8 cellular contexts compared by ENCODE assay signal in the genomic region with DNA sequence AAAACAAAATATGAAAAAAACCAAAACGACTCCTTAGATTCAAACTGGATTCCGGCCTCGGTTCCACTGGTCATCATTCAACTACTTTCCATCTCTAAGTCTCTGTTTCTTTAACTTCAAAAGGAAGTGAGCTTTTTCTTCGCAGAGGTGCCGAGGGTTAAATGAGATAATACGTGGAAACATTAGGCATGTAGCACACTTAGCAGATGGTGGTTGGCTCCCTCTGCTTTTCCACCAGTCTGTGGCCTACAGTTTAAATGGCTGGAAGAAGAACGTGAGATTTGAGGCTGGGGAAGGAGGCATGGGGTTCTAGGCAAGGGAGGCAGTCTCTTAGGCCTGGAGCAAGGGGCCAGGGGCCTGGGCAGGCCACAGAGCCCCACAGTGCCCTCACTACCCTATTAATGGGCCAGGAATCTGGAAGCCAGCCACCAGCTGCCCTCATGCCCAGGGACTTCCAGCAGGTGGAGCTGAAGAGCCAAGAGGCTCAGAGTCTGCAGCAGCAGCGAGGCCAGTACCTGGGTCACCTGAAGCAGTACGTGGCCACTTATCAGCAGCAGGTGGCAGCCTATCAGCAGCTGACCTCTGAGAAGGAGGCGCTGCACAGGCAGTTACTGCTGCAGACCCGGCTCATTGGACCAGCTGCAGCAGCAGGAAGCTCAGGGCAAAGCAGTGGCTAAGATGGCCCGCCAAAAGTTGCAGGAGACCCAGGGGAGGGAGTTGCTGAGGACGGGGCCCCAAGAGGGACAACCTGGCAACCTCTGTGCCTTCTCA. TPM values are rescaled to one million over a fixed set of nuclear protein-coding genes. Genes with fewer than 3 reads are reported as not detected.
A peak's percentile ranks its signal among the peaks of the same experiment; 100 is the strongest.
DNase-seq lines count a peak whose midpoint lies in the region; FAIRE-seq and TF ChIP-seq lines count a peak whose summit lies in the region.
"Not testable (repeated sequence)": the region's sequence is repeated elsewhere in the genome, so short reads cannot be mapped to it uniquely, and the experiment has no call there.

No MANE protein-coding gene starts in this region.

- BruUV-seq in A673 (replicated peaks; lab: Mats Ljungman, UMichigan); endothelial cell of umbilical vein (replicated peaks; lab: Mats Ljungman, UMichigan): not testable (repeated sequence)

- not testable (repeated sequence) for H3K36me3 ChIP-seq in A673 (ENCODE audit: insufficient read depth, low read length, poor library complexity, severe bottlenecking); SK-N-SH (replicated peaks in 1 of 2; ENCODE audit: control insufficient read depth in 1 of 2, insufficient read depth in 2 of 2, low read length in 1 of 2); endothelial cell of umbilical vein (ENCODE audit: control insufficient read depth in 2 of 2, extremely low read depth in 1 of 2, insufficient read depth in 2 of 2, low read length in 2 of 2)

- TF ChIP-seq POLR2A in endothelial cell of umbilical vein (IDR thresholded peaks at IDR 0.05; ENCODE audit: low read depth, low read length); lower leg skin (IDR thresholded peaks at IDR 0.05): not testable (repeated sequence)

- intact Hi-C loops in A673 (cut with micrococcal nuclease; ENCODE audit: unreplicated experiment); lower leg skin (cut with DNase I; ENCODE audit: low total_unique reads): not testable (repeated sequence)
- intact Hi-C loops in endothelial cell of umbilical vein (cut with micrococcal nuclease): loop anchor here (1.0 kb wide), 1 partner anchor 189 kb away; no protein-coding TSS in a partner anchor

- H2AFZ ChIP-seq in SK-N-SH (ENCODE audit: low read depth); endothelial cell of umbilical vein (ENCODE audit: low read depth, low read length): not testable (repeated sequence)

- dilution Hi-C loops in endothelial cell of umbilical vein (cut with MboI; ENCODE audit: extremely low pct_ligation_motif_present, low sequenced_read_pairs): not testable (repeated sequence)

- H3K4me2 ChIP-seq in SK-N-SH; endothelial cell of umbilical vein (ENCODE audit: insufficient read depth, low read length): not testable (repeated sequence)

- peak; percentile 58 for DNase-seq in A673 (ENCODE audit: low spot score)
- DNase-seq in GM13976 (ENCODE audit: low spot score): peak; percentile 62
- DNase-seq in NCI-H187 (lab: John Stamatoyannopoulos, UW): peak; percentile 65 to 77
- DNase-seq in SK-N-SH: peak; percentile 51
- DNase-seq in activated T-cell treated with anti-CD3 and anti-CD28 coated beads, Interleukin-2, amount 50 U/mL, for 48 hours: peak; percentile 88
- peak; percentile 57 for DNase-seq in endothelial cell of umbilical vein (ENCODE audit: low read depth, low spot score)
- peak; percentile 61 to 92 for DNase-seq in lower leg skin (ENCODE audit: low spot score in 2 of 2)
- DNase-seq in stimulated activated CD4-positive, alpha-beta T cell treated with anti-CD3 and anti-CD28 coated beads, Interleukin-1b, Interleukin-23, amount 100 ng/mL, for 4 hours (ENCODE audit: low read depth in 2 of 2): peak; percentile 63 to 64

- not testable (repeated sequence) for H3K9me1 ChIP-seq in endothelial cell of umbilical vein (replicated peaks; ENCODE audit: control insufficient read depth, extremely low read depth, insufficient read depth, low read length)

- not testable (repeated sequence) for TF ChIP-seq EP300 in SK-N-SH (IDR thresholded peaks at IDR 0.05; ENCODE audit: borderline replicate concordance in 1 of 2, low read depth in 1 of 2, low read length in 1 of 2)

- CTCF ChIA-PET in A673 (lab: Charles Lee): interaction anchor here (0.6 to 1.2 kb wide), 6 partner anchors 9 to 740 kb away, joined by 3 to 8 read pairs (median 3); no protein-coding TSS in a partner anchor
- CTCF ChIA-PET in SK-N-SH (lab: Yijun Ruan, JAX): interaction anchor here (0.7 to 3.4 kb wide), 15 partner anchors 8 to 595 kb away, joined by 3 to 15 read pairs (median 5); a partner anchor contains a TSS
- CTCF ChIA-PET in endothelial cell of umbilical vein (lab: Charles Lee): interaction anchor here (0.6 to 3.4 kb wide), 24 partner anchors 8 to 593 kb away, joined by 3 to 30 read pairs (median 4); a partner anchor contains a TSS

- not testable (repeated sequence) for H3K27me3 ChIP-seq in A673 (replicated peaks; ENCODE audit: insufficient read depth, low read depth, low read length, poor library complexity); SK-N-SH (ENCODE audit: insufficient read depth); endothelial cell of umbilical vein (ENCODE audit: control insufficient read depth in 2 of 2, insufficient read depth in 2 of 2, low read length in 2 of 2)

- H3K79me2 ChIP-seq in SK-N-SH (ENCODE audit: insufficient read depth); endothelial cell of umbilical vein (ENCODE audit: control insufficient read depth, insufficient read depth, low read length): not testable (repeated sequence)

- not testable (repeated sequence) for H3K4me1 ChIP-seq in A673 (ENCODE audit: insufficient read depth, low read length, poor library complexity, severe bottlenecking); SK-N-SH (ENCODE audit: control insufficient read depth in 1 of 2, insufficient read depth in 2 of 2, low read depth in 1 of 2, low read length in 1 of 2); endothelial cell of umbilical vein (ENCODE audit: control insufficient read depth, extremely low read depth, insufficient read depth, low read length)

- in situ Hi-C loops in GM13976 (cut with MboI; ENCODE audit: low sequenced_read_pairs, unreplicated experiment): not testable (repeated sequence)

- H3F3A ChIP-seq in SK-N-SH (replicated peaks; ENCODE audit: insufficient read depth): not testable (repeated sequence)

- not testable (repeated sequence) for H3K9me2 ChIP-seq in SK-N-SH

- not testable (repeated sequence) for H3K9ac ChIP-seq in SK-N-SH; endothelial cell of umbilical vein (replicated peaks; ENCODE audit: extremely low read depth, insufficient read depth, low read length)

- 73% methylated on average over 8 of the region's 13 CpGs for WGBS in SK-N-SH (ENCODE audit: low lambda C conversion rate)
- 44 to 60% methylated on average over 11 of the region's 13 CpGs for WGBS in lower leg skin, 2 donors

- H3K27ac ChIP-seq in A673 (ENCODE audit: low read depth, low read length, poor library complexity, severe bottlenecking); SK-N-SH (ENCODE audit: low read depth in 2 of 2, low read length in 1 of 2); endothelial cell of umbilical vein (ENCODE audit: insufficient read depth, low read depth, low read length): not testable (repeated sequence)

- not testable (repeated sequence) for H3K4me3 ChIP-seq in A673 (ENCODE audit: low read depth, low read length, poor library complexity, severe bottlenecking); SK-N-SH (ENCODE audit: low read depth in 2 of 2, low read length in 1 of 2); endothelial cell of umbilical vein (replicated peaks in 1 of 3; ENCODE audit: insufficient read depth in 1 of 3, low read depth in 1 of 3, low read length in 3 of 3); lower leg skin (ENCODE audit: low read depth, poor library complexity, severe bottlenecking)

- FAIRE-seq in endothelial cell of umbilical vein (lab: Jason Lieb, UNC): peak; percentile 83

- POLR2A ChIA-PET in A673 (lab: Charles Lee; ENCODE audit: low non-redundant PET): not testable (repeated sequence)
- POLR2A ChIA-PET in SK-N-SH (lab: Yijun Ruan, JAX): interaction anchor here (0.6 kb wide), 1 partner anchor 182 kb away, joined by 4 read pairs; no protein-coding TSS in a partner anchor
- POLR2A ChIA-PET in endothelial cell of umbilical vein (lab: Charles Lee): interaction anchor here (0.6 to 0.7 kb wide), 2 partner anchors 21 to 150 kb away, joined by 4 to 5 read pairs; no protein-coding TSS in a partner anchor

- not testable (repeated sequence) for H3K9me3 ChIP-seq in A673 (ENCODE audit: low read depth, low read length, poor library complexity, severe bottlenecking); SK-N-SH; endothelial cell of umbilical vein (replicated peaks; ENCODE audit: control insufficient read depth, insufficient read depth, low read length)

- TF ChIP-seq RAD21 in SK-N-SH (IDR thresholded peaks at IDR 0.05; ENCODE audit: low read length): peak; percentile 54

- H4K20me1 ChIP-seq in SK-N-SH (ENCODE audit: insufficient read depth); endothelial cell of umbilical vein (replicated peaks; ENCODE audit: control insufficient read depth, extremely low read depth, insufficient read depth, low read length): not testable (repeated sequence)

- TF ChIP-seq CTCF in A673 (conservative IDR thresholded peaks at IDR 0.05; ENCODE audit: low read depth, low read length): peak; percentile 76
- peak; percentile 85 for TF ChIP-seq CTCF in GM13976 (IDR thresholded peaks at IDR 0.05; ENCODE audit: borderline replicate concordance, control extremely low read depth, extremely low read depth, insufficient read depth, missing control alignments)
- peak; percentile 72 for TF ChIP-seq CTCF in SK-N-SH (IDR thresholded peaks at IDR 0.05)
- peak; percentile 58 to 87 for TF ChIP-seq CTCF in endothelial cell of umbilical vein (IDR thresholded peaks at IDR 0.05; ENCODE audit: extremely low read depth in 1 of 2, insufficient read depth in 1 of 2, low read depth in 1 of 2, low read length in 2 of 2)
- peak in 1 of 3 donors; percentile 50 for TF ChIP-seq CTCF in lower leg skin (IDR thresholded peaks at IDR 0.05)

RNA-seq across cellular contexts. Expression of a gene that starts 27.8 kb away (rescaled TPM):
- 125 and 135 TPM in 2 replicates for total RNA-seq in A673 (2021)
- polyA plus RNA-seq in SK-N-SH (2012; rRNA removed): 48.2 and 66.5 TPM in 2 replicates
- polyA plus RNA-seq in SK-N-SH (2012; cell fraction: cytosol; rRNA removed): 64.3 and 64.8 TPM in 2 replicates
- 26.8 and 34.3 TPM in 2 replicates for polyA plus RNA-seq in SK-N-SH (2012; cell fraction: nucleus; rRNA removed)
- total RNA-seq in endothelial cell of umbilical vein: 56.5 and 60.7 TPM in 2 replicates
- 25.7 and 28.9 TPM in 2 replicates for polyA plus RNA-seq in endothelial cell of umbilical vein
- polyA plus RNA-seq in endothelial cell of umbilical vein (2011; cell fraction: cytosol; rRNA removed): 37.4 and 38.4 TPM in 2 replicates
- polyA plus RNA-seq in endothelial cell of umbilical vein (2011; cell fraction: nucleus; rRNA removed): 19.0 and 25.1 TPM in 2 replicates
- polyA plus RNA-seq in endothelial cell of umbilical vein (2012): 41.9 and 52.3 TPM in 2 replicates
- 29.1 and 34.3 TPM in 2 replicates for polyA minus RNA-seq in endothelial cell of umbilical vein
- polyA minus RNA-seq in endothelial cell of umbilical vein (2011; cell fraction: cytosol; rRNA and poly(A)+ RNA removed): 22.3 TPM
- polyA minus RNA-seq in endothelial cell of umbilical vein (2011; cell fraction: nucleus; rRNA and poly(A)+ RNA removed): 10.8 and 13.3 TPM in 2 replicates
- total RNA-seq in lower leg skin: 10 to 100 TPM; 49.8 to 66.8 (median 58.4) TPM

RNA-seq across cellular contexts. Expression of a gene that starts 43.9 kb away (rescaled TPM):
- total RNA-seq in A673 (2021) (0.33 TPM in 1 of 2 replicates, not detected in the other), endothelial cell of umbilical vein (not detected in 2 replicates), lower leg skin (under 1 TPM in 1 of 4 donors, not detected in 3; 0.63 TPM)
- polyA plus RNA-seq in SK-N-SH (2012; rRNA removed) (0.03 and 0.06 TPM in 2 replicates), endothelial cell of umbilical vein (0.04 and 0.05 TPM in 2 replicates)
- 0.01 TPM in 1 of 2 replicates, not detected in the other for polyA plus RNA-seq in SK-N-SH (2012; cell fraction: cytosol; rRNA removed)
- polyA plus RNA-seq in SK-N-SH (2012; cell fraction: nucleus; rRNA removed): 0.38 and 1.1 TPM in 2 replicates
- polyA plus RNA-seq in endothelial cell of umbilical vein (2011; cell fraction: cytosol; rRNA removed): 0.03 and 0.04 TPM in 2 replicates
- polyA plus RNA-seq in endothelial cell of umbilical vein (2011; cell fraction: nucleus; rRNA removed): 0.16 and 0.31 TPM in 2 replicates
- polyA plus RNA-seq in endothelial cell of umbilical vein (2012): 1.5 TPM in 1 of 2 replicates, not detected in the other
- polyA minus RNA-seq in endothelial cell of umbilical vein: not detected in 2 replicates
- polyA minus RNA-seq in endothelial cell of umbilical vein (2011; cell fraction: cytosol; rRNA and poly(A)+ RNA removed): not detected
- polyA minus RNA-seq in endothelial cell of umbilical vein (2011; cell fraction: nucleus; rRNA and poly(A)+ RNA removed): 0.19 TPM in 1 of 2 replicates, not detected in the other

RNA-seq across cellular contexts. Expression of a gene that starts 58.9 kb away (rescaled TPM):
- total RNA-seq in A673 (2021) (1.5 and 5.4 TPM in 2 replicates), endothelial cell of umbilical vein (2.6 and 3.9 TPM in 2 replicates), lower leg skin (1 to 10 TPM; 1.4 to 3.4 (median 2.4) TPM)
- polyA plus RNA-seq in SK-N-SH (2012; rRNA removed) (1.6 and 1.8 TPM in 2 replicates), endothelial cell of umbilical vein (0.89 and 0.98 TPM in 2 replicates)
- 1.1 and 1.3 TPM in 2 replicates for polyA plus RNA-seq in SK-N-SH (2012; cell fraction: cytosol; rRNA removed)
- polyA plus RNA-seq in SK-N-SH (2012; cell fraction: nucleus; rRNA removed): 3.2 and 4.4 TPM in 2 replicates
- polyA plus RNA-seq in endothelial cell of umbilical vein (2011; cell fraction: cytosol; rRNA removed): 0.81 and 1.1 TPM in 2 replicates
- polyA plus RNA-seq in endothelial cell of umbilical vein (2011; cell fraction: nucleus; rRNA removed): 1.4 and 1.5 TPM in 2 replicates
- polyA plus RNA-seq in endothelial cell of umbilical vein (2012): 1.0 and 1.6 TPM in 2 replicates
- 0.51 and 1.8 TPM in 2 replicates for polyA minus RNA-seq in endothelial cell of umbilical vein
- 1.7 TPM for polyA minus RNA-seq in endothelial cell of umbilical vein (2011; cell fraction: cytosol; rRNA and poly(A)+ RNA removed)
- 0.96 and 1.3 TPM in 2 replicates for polyA minus RNA-seq in endothelial cell of umbilical vein (2011; cell fraction: nucleus; rRNA and poly(A)+ RNA removed)

RNA-seq across cellular contexts. Expression of a gene that starts 59.2 kb away (rescaled TPM):
- total RNA-seq in A673 (2021): 4.7 and 5.2 TPM in 2 replicates
- 2.2 and 2.4 TPM in 2 replicates for polyA plus RNA-seq in SK-N-SH (2012; rRNA removed)
- polyA plus RNA-seq in SK-N-SH (2012; cell fraction: cytosol; rRNA removed): 0.93 and 2.1 TPM in 2 replicates
- 4.0 and 5.3 TPM in 2 replicates for polyA plus RNA-seq in SK-N-SH (2012; cell fraction: nucleus; rRNA removed)
- total RNA-seq in endothelial cell of umbilical vein: 4.4 and 7.2 TPM in 2 replicates
- 4.8 and 6.0 TPM in 2 replicates for polyA plus RNA-seq in endothelial cell of umbilical vein
- 2.9 and 3.6 TPM in 2 replicates for polyA plus RNA-seq in endothelial cell of umbilical vein (2011; cell fraction: cytosol; rRNA removed)
- polyA plus RNA-seq in endothelial cell of umbilical vein (2011; cell fraction: nucleus; rRNA removed): 2.9 and 3.8 TPM in 2 replicates
- polyA plus RNA-seq in endothelial cell of umbilical vein (2012): 2.1 and 2.2 TPM in 2 replicates
- 10.7 and 14.9 TPM in 2 replicates for polyA minus RNA-seq in endothelial cell of umbilical vein
- 7.3 TPM for polyA minus RNA-seq in endothelial cell of umbilical vein (2011; cell fraction: cytosol; rRNA and poly(A)+ RNA removed)
- 2.1 and 5.1 TPM in 2 replicates for polyA minus RNA-seq in endothelial cell of umbilical vein (2011; cell fraction: nucleus; rRNA and poly(A)+ RNA removed)
- 1 to 10 TPM; 2.6 to 5.5 (median 3.9) TPM for total RNA-seq in lower leg skin

RNA-seq across cellular contexts. Expression of a gene that starts 59.5 kb away (rescaled TPM):
- total RNA-seq in A673 (2021) (39.7 and 41.9 TPM in 2 replicates), endothelial cell of umbilical vein (58.3 and 61.0 TPM in 2 replicates), lower leg skin (10 to 100 TPM in 3 of 4 donors, 1 to 10 TPM in 1; 10.0 to 32.2 (median 22.9) TPM)
- polyA plus RNA-seq in SK-N-SH (2012; rRNA removed) (74.7 and 87.9 TPM in 2 replicates), endothelial cell of umbilical vein (105 and 137 TPM in 2 replicates)
- 52.7 and 60.3 TPM in 2 replicates for polyA plus RNA-seq in SK-N-SH (2012; cell fraction: cytosol; rRNA removed)
- polyA plus RNA-seq in SK-N-SH (2012; cell fraction: nucleus; rRNA removed): 63.1 and 96.6 TPM in 2 replicates
- 88.7 and 98.1 TPM in 2 replicates for polyA plus RNA-seq in endothelial cell of umbilical vein (2011; cell fraction: cytosol; rRNA removed)
- polyA plus RNA-seq in endothelial cell of umbilical vein (2011; cell fraction: nucleus; rRNA removed): 52.8 and 62.9 TPM in 2 replicates
- 75.2 and 82.5 TPM in 2 replicates for polyA plus RNA-seq in endothelial cell of umbilical vein (2012)
- 33.8 and 37.8 TPM in 2 replicates for polyA minus RNA-seq in endothelial cell of umbilical vein
- polyA minus RNA-seq in endothelial cell of umbilical vein (2011; cell fraction: cytosol; rRNA and poly(A)+ RNA removed): 31.9 TPM
- 8.5 and 8.9 TPM in 2 replicates for polyA minus RNA-seq in endothelial cell of umbilical vein (2011; cell fraction: nucleus; rRNA and poly(A)+ RNA removed)
